Comparison of ENCODE assay signal across 3 cellular contexts in the genomic region with DNA sequence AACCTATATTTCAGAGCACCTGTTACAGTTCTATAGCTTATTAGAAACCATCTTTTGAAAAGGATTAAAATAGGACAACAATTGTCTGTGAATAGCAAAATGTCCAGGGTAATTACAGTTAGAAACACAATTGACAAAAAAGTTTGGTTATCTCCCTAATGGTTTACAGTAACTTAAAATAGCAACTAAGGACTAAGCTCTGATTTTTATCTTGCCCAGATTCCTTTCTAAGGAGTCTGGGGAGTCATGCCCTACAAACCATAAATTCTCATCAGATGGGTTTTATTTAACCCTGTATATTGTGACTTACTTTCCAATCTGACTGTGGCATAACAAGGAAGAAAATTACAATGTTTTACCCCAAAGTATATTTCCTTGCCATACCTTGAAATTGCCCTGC. TPM values are rescaled to one million over a fixed set of nuclear protein-coding genes. Genes with fewer than 3 reads are reported as not detected.
"Had no signal": no experiment of that assay in that cellular context is flagged by ENCODE, and none has a peak within 500 bp of the region (broad histone marks: within the 10 kb centered on the region; RNA-seq: fewer than 3 reads in every experiment).

No MANE protein-coding gene starts in this region.

RNA-seq across cellular contexts. Expression of a gene that starts 26.9 kb away (rescaled TPM):
- total RNA-seq: HT-29, PC-9, SJSA1 had no signal
